ENCODE assay signal across 19 cellular contexts in the genomic region with DNA sequence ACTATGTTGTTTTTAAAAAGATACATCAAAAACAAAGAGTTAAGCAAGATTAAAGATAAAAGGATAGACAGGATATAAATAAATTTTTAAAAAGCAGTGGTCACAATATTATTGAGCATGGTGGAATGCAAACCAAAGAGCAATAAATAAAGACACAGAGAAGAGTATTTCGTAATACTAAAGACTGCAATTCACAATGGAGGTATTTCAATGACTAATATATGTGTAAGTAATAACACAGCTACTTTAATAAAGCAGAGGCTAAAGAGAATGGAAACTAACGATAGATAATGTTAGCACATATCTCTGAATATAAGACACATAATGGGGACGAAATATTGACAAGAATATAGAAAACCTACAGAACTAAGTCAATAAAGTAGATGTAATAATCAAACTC.
DNase-seq lines count a peak whose midpoint lies in the region; ATAC-seq and TF ChIP-seq lines count a peak whose summit lies in the region.
"Had no signal": no experiment of that assay in that cellular context is flagged by ENCODE, and none has a peak within 500 bp of the region (broad histone marks: within the 10 kb centered on the region; RNA-seq: fewer than 3 reads in every experiment).

No MANE protein-coding gene starts in this region.

- H3K9me1 ChIP-seq in IMR-90 (ENCODE audit: insufficient read depth, low read length), result no peaks in the 10 kb centered on the region

- H3K14ac ChIP-seq in H9 (ENCODE audit: insufficient read depth, low read length) (no peak overlapping the region), IMR-90 (replicated peaks; ENCODE audit: low read depth, low read length) (no peak overlapping the region)

- POLR2A ChIA-PET in IMR-90 (lab: Charles Lee; ENCODE audit: unreplicated experiment), result no interaction called here

- H3T11ph ChIP-seq in H9 (ENCODE audit: low read length), result no peak overlapping the region

- H3K36me3 Mint-ChIP-seq in H9 (ENCODE audit: insufficient read depth in 1 of 3, low read depth in 3 of 3) (peaks cover 0 to 12% (median 0%) of the 10 kb centered on the region in 3 experiments; a peak in 2 of 7 replicates), endodermal cell (ENCODE audit: low read depth) (peaks cover 13% of the 10 kb centered on the region)
- H3K36me3 Mint-ChIP-seq: CD4-positive, alpha-beta memory T cell had no signal

- H2BK12ac ChIP-seq in H9 (ENCODE audit: insufficient read length, low read depth, low read length), result no peak overlapping the region

- H3K23ac ChIP-seq in H9 (ENCODE audit: insufficient read length, low read depth, low read length), result no peak overlapping the region
- no peak overlapping the region for H3K23ac ChIP-seq in IMR-90 (ENCODE audit: low read depth, low read length)

- dilution Hi-C loops in IMR-90 (cut with HindIII; ENCODE audit: low sequenced_read_pairs, unreplicated experiment), result no loop called here

- H3K18ac ChIP-seq in H9 (ENCODE audit: insufficient read length, low read depth, low read length), result no peak overlapping the region
- H3K18ac ChIP-seq in IMR-90 (ENCODE audit: low read depth, low read length), result no peak overlapping the region

- H3K4me3 Mint-ChIP-seq in H9 (no peak overlapping the region; a peak in 1 of 5 replicates), endodermal cell (peak overlapping the region; percentile 77)
- H3K4me3 Mint-ChIP-seq: CD4-positive, alpha-beta memory T cell; T-helper 1 cell treated with Interleukin-12 subunit alpha and Interleukin-12 subunit beta and Interleukin-4 antibody, amounts not matched to agents 30 μg/mL and 1 μg/mL, for 36 hours had no signal

- H3K36me3 ChIP-seq in IMR-90 (ENCODE audit: control insufficient read depth, insufficient read depth, low read length), result no peaks in the 10 kb centered on the region
- peaks cover 3% of the 10 kb centered on the region for H3K36me3 ChIP-seq in endodermal cell (ENCODE audit: control insufficient read depth, insufficient read depth, low read length)
- no peaks in the 10 kb centered on the region for H3K36me3 ChIP-seq in smooth muscle cell (ENCODE audit: low read depth)

- H4K5ac ChIP-seq in H9 (ENCODE audit: insufficient read length, low read depth, low read length) (no peak overlapping the region), IMR-90 (ENCODE audit: low read depth, low read length) (no peak overlapping the region)

- H2BK20ac ChIP-seq in H9 (ENCODE audit: low read depth, low read length, poor library complexity, severe bottlenecking) (no peak overlapping the region), IMR-90 (ENCODE audit: low read depth, low read length) (no peak overlapping the region)

- intact Hi-C loops in IMR-90 (cut with micrococcal nuclease), result no loop called here

- no peaks in the 10 kb centered on the region for H3K4me1 ChIP-seq in H9 (ENCODE audit: insufficient read depth, low read length)
- H3K4me1 ChIP-seq in IMR-90 (ENCODE audit: control insufficient read depth, insufficient read depth, low read length), result no peaks in the 10 kb centered on the region
- H3K4me1 ChIP-seq in endodermal cell (ENCODE audit: control insufficient read depth, insufficient read depth, low read length), result peaks cover 5% of the 10 kb centered on the region
- peaks cover 14% of the 10 kb centered on the region for H3K4me1 ChIP-seq in smooth muscle cell (ENCODE audit: low read depth)

- H3K27me3 Mint-ChIP-seq in H9 (ENCODE audit: low read depth) (no peaks in the 10 kb centered on the region), endodermal cell (ENCODE audit: insufficient read depth) (no peaks in the 10 kb centered on the region)

- no peaks in the 10 kb centered on the region for H3K9me3 ChIP-seq in H9 (ENCODE audit: control insufficient read depth, low read depth, low read length)
- H3K9me3 ChIP-seq in IMR-90 (ENCODE audit: control insufficient read depth, insufficient read depth, low read length), result peaks cover 3% of the 10 kb centered on the region
- H3K9me3 ChIP-seq in endodermal cell (ENCODE audit: control insufficient read depth, low read length), result no peaks in the 10 kb centered on the region
- H3K9me3 ChIP-seq in smooth muscle cell (replicated peaks; ENCODE audit: low read depth), result no peaks in the 10 kb centered on the region

- no CpG with 5 or more reads among the region's 3 CpGs for WGBS in H9 (ENCODE audit: extremely low coverage, insufficient read length, low lambda C conversion rate)
- no CpG with 5 or more reads among the region's 3 CpGs for WGBS in IMR-90 (ENCODE audit: extremely low coverage in 2 of 2, insufficient read length in 1 of 2), 2 experiments
- WGBS in endodermal cell (ENCODE audit: insufficient coverage in 1 of 2, insufficient read length in 1 of 2), 2 experiments, result 100% methylated on average over 2 of the region's 3 CpGs; no CpG with 5 or more reads in 1 of the 2 experiments
- WGBS in smooth muscle cell (ENCODE audit: low lambda C conversion rate), result 80% methylated on average over 3 of the region's 3 CpGs

- H3K27ac Mint-ChIP-seq in H9 (no peak overlapping the region), endodermal cell (peak overlapping the region; percentile 98)
- H3K27ac Mint-ChIP-seq: CD4-positive, alpha-beta memory T cell; T-helper 1 cell treated with Interleukin-12 subunit alpha and Interleukin-12 subunit beta and Interleukin-4 antibody, amounts not matched to agents 30 μg/mL and 1 μg/mL, for 36 hours had no signal

- H4K20me1 ChIP-seq in H9 (ENCODE audit: control insufficient read depth, insufficient read depth, insufficient read length), result no peaks in the 10 kb centered on the region
- no peaks in the 10 kb centered on the region for H4K20me1 ChIP-seq in IMR-90 (ENCODE audit: insufficient read depth, low read length)
- H4K20me1 ChIP-seq in smooth muscle cell (ENCODE audit: low read depth), result no peaks in the 10 kb centered on the region

- H4K91ac ChIP-seq in H9 (ENCODE audit: insufficient read length, low read depth, low read length), result no peak overlapping the region
- H4K91ac ChIP-seq in IMR-90 (ENCODE audit: insufficient read depth, low read depth, low read length), result no peak overlapping the region

- H2BK120ac ChIP-seq in H9 (ENCODE audit: low read depth, low read length, poor library complexity, severe bottlenecking) (no peak overlapping the region), IMR-90 (ENCODE audit: low read depth, low read length) (no peak overlapping the region)

- H3K23me2 ChIP-seq in H9 (ENCODE audit: insufficient read length, low read depth, low read length, poor library complexity, severe bottlenecking), result no peaks in the 10 kb centered on the region

- peak overlapping the region; percentile 70 for H3K9ac ChIP-seq in H9 (ENCODE audit: extremely low read depth, insufficient read length, low read length)
- H3K9ac ChIP-seq in IMR-90 (ENCODE audit: low read depth, low read length), result no peak overlapping the region
- H3K9ac ChIP-seq in endodermal cell (ENCODE audit: extremely low read depth, low read length, poor library complexity, severe bottlenecking), result no peak overlapping the region
- H3K9ac ChIP-seq in smooth muscle cell (ENCODE audit: low read depth), result no peak overlapping the region

- no peak overlapping the region for H4K8ac ChIP-seq in H9 (replicated peaks; ENCODE audit: insufficient read length, low read depth, low read length)
- no peak overlapping the region for H4K8ac ChIP-seq in IMR-90 (ENCODE audit: low read depth in 2 of 2, low read length in 2 of 2)

- in situ Hi-C loops in IMR-90 (cut with MboI; ENCODE audit: low sequenced_read_pairs), result no loop called here

- no TSS peak for BruUV-seq in IMR-90 (replicated peaks; lab: Mats Ljungman, UMichigan)

- TF ChIP-seq POLR2A in IMR-90 (IDR thresholded peaks at IDR 0.05; ENCODE audit: low read depth, low read length), result no peak

- H3K27me3 ChIP-seq in H9 (ENCODE audit: insufficient read depth, low read length), result no peaks in the 10 kb centered on the region
- no peaks in the 10 kb centered on the region for H3K27me3 ChIP-seq in IMR-90 (ENCODE audit: control insufficient read depth, insufficient read depth, low read length)
- no peaks in the 10 kb centered on the region for H3K27me3 ChIP-seq in endodermal cell (ENCODE audit: control insufficient read depth, insufficient read depth, low read length, poor library complexity, severe bottlenecking)
- no peaks in the 10 kb centered on the region for H3K27me3 ChIP-seq in smooth muscle cell (ENCODE audit: low read depth)

- H2BK5ac ChIP-seq in H9 (ENCODE audit: insufficient read length, low read length) (no peak overlapping the region), IMR-90 (ENCODE audit: low read depth, low read length, poor library complexity, severe bottlenecking) (no peak overlapping the region)

- no peak overlapping the region for H2AK9ac ChIP-seq in IMR-90 (replicated peaks; ENCODE audit: low read depth, low read length, poor library complexity)

- TF ChIP-seq CTCF in H9 (conservative IDR thresholded peaks at IDR 0.05), result no peak
- no peak for TF ChIP-seq CTCF in IMR-90 (conservative IDR thresholded peaks at IDR 0.05; ENCODE audit: low read depth, low read length)
- no peak for TF ChIP-seq CTCF in endodermal cell (conservative IDR thresholded peaks at IDR 0.05)
- no peak for TF ChIP-seq CTCF in smooth muscle cell (IDR thresholded peaks at IDR 0.05; ENCODE audit: borderline replicate concordance, insufficient read depth, poor library complexity, severe bottlenecking)

- no peak overlapping the region for H3K56ac ChIP-seq in H9 (ENCODE audit: insufficient read length, low read depth, low read length)
- H3K56ac ChIP-seq in IMR-90 (ENCODE audit: extremely low read depth, insufficient read depth, low read length), result no peak overlapping the region

- H2BK15ac ChIP-seq in H9 (ENCODE audit: low read depth, low read length), result no peak overlapping the region
- H2BK15ac ChIP-seq in IMR-90 (ENCODE audit: low read depth, low read length), result no peak overlapping the region

- ATAC-seq in IMR-90 (ENCODE audit: low read depth), result no peak
- ATAC-seq: Panc1, SK-N-SH treated with all-trans-retinoic acid at 6 μM for 48 hours had no signal

- H3K27ac ChIP-seq in H9 (ENCODE audit: insufficient read length, low read depth, low read length) (no peak overlapping the region), IMR-90 (ENCODE audit: insufficient read depth, low read length) (no peak overlapping the region), endodermal cell (ENCODE audit: low read depth, low read length) (no peak overlapping the region), smooth muscle cell (ENCODE audit: low read depth) (no peak overlapping the region)

- H3F3A ChIP-seq in smooth muscle cell (ENCODE audit: low read depth), result no peaks in the 10 kb centered on the region

- H3K4me2 ChIP-seq in H9 (ENCODE audit: insufficient read depth, insufficient read length, low read length) (peak overlapping the region; percentile 58), IMR-90 (ENCODE audit: low read depth, low read length) (no peak overlapping the region), smooth muscle cell (peak overlapping the region; percentile 58)

- H2AK5ac ChIP-seq in H9 (ENCODE audit: insufficient read length, low read length) (no peak overlapping the region), IMR-90 (ENCODE audit: low read depth, low read length) (no peak overlapping the region)

- no peak overlapping the region for H3K4me3 ChIP-seq in IMR-90 (ENCODE audit: insufficient read depth, low read depth, low read length)
- H3K4me3 ChIP-seq in endodermal cell (ENCODE audit: low read length), result peak overlapping the region; percentile 62
- H3K4me3 ChIP-seq in smooth muscle cell, result peak overlapping the region; percentile 20

- DNase-seq in H9 (no peak), IMR-90 (no peak), endodermal cell (no peak), smooth muscle cell (lab: John Stamatoyannopoulos, UW; ENCODE audit: unreplicated experiment) (no peak), HUDEP-2 (lab: John Stamatoyannopoulos, UW; ENCODE audit: unreplicated experiment in 76 of 76) (no peak), GM03348 (ENCODE audit: low spot score) (no peak)
- DNase-seq in activated naive CD4-positive, alpha-beta T cell treated with anti-CD3 and anti-CD28 coated beads, Interleukin-2, amount 50 U/mL, for 16 hours, result no peak
- DNase-seq: CD4-positive, alpha-beta memory T cell; DMS79; Karpas-422; MM.1S; NCI-H1092 treated with DMSO at 0.1 percent for 48 hours; NCI-H2081 treated with DMSO at 0.1 percent for 48 hours; NCI-H2227 treated with DMSO at 0.1 percent for 48 hours; NCI-H524; Right ventricle myocardium superior had no signal

- no peak overlapping the region for H2AFZ ChIP-seq in H9 (ENCODE audit: low read length)
- no peak overlapping the region for H2AFZ ChIP-seq in IMR-90 (replicated peaks; ENCODE audit: low read length, poor library complexity)
- H2AFZ ChIP-seq in smooth muscle cell (ENCODE audit: low read depth), result no peak overlapping the region

- H3K4me1 Mint-ChIP-seq in H9 (peaks cover 5 to 7% of the 10 kb centered on the region in 2 experiments), endodermal cell (peaks cover 11% of the 10 kb centered on the region)
- H3K4me1 Mint-ChIP-seq: CD4-positive, alpha-beta memory T cell had no signal

- no peak overlapping the region for H3K4ac ChIP-seq in H9 (ENCODE audit: low read depth, low read length)
- no peak overlapping the region for H3K4ac ChIP-seq in IMR-90 (ENCODE audit: low read depth, low read length)

- TF ChIP-seq RAD21 in IMR-90 (IDR thresholded peaks at IDR 0.05; ENCODE audit: low read length), result no peak

- H3K9me3 Mint-ChIP-seq in H9 (peaks cover 6 to 11% of the 10 kb centered on the region in 2 experiments; a peak in 3 of 5 replicates), endodermal cell (peaks cover 22% of the 10 kb centered on the region)

- no peaks in the 10 kb centered on the region for H3K79me2 ChIP-seq in H9 (ENCODE audit: insufficient read depth, low read length)
- no peaks in the 10 kb centered on the region for H3K79me2 ChIP-seq in smooth muscle cell (ENCODE audit: low read depth)

- CTCF ChIA-PET in IMR-90 (lab: Yijun Ruan, JAX), result no interaction called here

- H3K79me1 ChIP-seq in H9 (ENCODE audit: insufficient read depth, low read depth, low read length, poor library complexity, severe bottlenecking), result no peaks in the 10 kb centered on the region
- H3K79me1 ChIP-seq in IMR-90 (ENCODE audit: low read depth in 1 of 2, low read length in 2 of 2), result no peaks in the 10 kb centered on the region
